Comparison of ENCODE assay signal across 1 cellular context in the genomic region with DNA sequence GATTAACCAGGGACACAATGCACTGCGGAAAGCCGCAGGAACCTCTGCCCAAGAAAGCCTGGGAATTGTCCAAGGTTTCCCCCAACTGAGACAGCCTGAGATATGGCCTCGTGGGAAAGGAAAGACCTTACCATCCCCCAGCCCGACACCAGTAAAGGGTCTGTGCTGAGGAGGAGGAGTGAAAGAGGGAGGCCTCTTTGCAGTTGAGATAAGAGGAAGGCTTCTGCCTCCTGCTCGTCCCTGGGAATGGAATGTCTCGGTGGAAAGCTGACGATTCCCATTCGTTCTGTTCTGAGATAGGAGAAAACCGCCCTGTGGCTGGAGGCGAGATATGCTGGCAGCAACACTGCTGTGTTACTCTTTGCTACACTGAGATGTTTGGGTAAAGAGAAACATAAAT. TPM values are rescaled to one million over a fixed set of nuclear protein-coding genes. Genes with fewer than 3 reads are reported as not detected.
"Had no signal": no experiment of that assay in that cellular context is flagged by ENCODE, and none has a peak within 500 bp of the region (broad histone marks: within the 10 kb centered on the region; RNA-seq: fewer than 3 reads in every experiment).

No MANE protein-coding gene starts in this region.

RNA-seq across cellular contexts. Expression of a gene that starts 37.5 kb away (rescaled TPM):
- total RNA-seq: natural killer cell had no signal
